ENCODE assay signal across 8 cellular contexts in genomic region chr7:142739927-142740492, GRCh38. TPM values are rescaled to one million over a fixed set of nuclear protein-coding genes. Genes with fewer than 3 reads are reported as not detected.
DNase-seq lines count a peak whose midpoint lies in the region; ATAC-seq and TF ChIP-seq lines count a peak whose summit lies in the region.

No MANE protein-coding gene starts in this region.

- no TSS peak for BruUV-seq in PC-9 (replicated peaks; lab: Mats Ljungman, UMichigan)

- no peaks in the 10 kb centered on the region for H3K36me3 ChIP-seq in PC-9 (ENCODE audit: low read depth)

- H3K9me3 ChIP-seq in PC-9 (ENCODE audit: insufficient read depth, low read depth), result no peaks in the 10 kb centered on the region

- no peak overlapping the region for H2AFZ ChIP-seq in PC-9

- no peaks in the 10 kb centered on the region for H3K79me2 ChIP-seq in PC-9 (ENCODE audit: low read depth)

- no peaks in the 10 kb centered on the region for H3K4me1 ChIP-seq in PC-9 (replicated peaks; ENCODE audit: insufficient read depth)

- no peak for TF ChIP-seq CTCF in PC-9 (conservative IDR thresholded peaks at IDR 0.05)

- in situ Hi-C loops in G401 (cut with HindIII; ENCODE audit: low sequenced_read_pairs), result no loop called here

- no peaks in the 10 kb centered on the region for H3K9me2 ChIP-seq in PC-9 (ENCODE audit: insufficient read depth)

- no peak overlapping the region for H3K27ac ChIP-seq in PC-9

- no peak overlapping the region for H3K4me3 ChIP-seq in PC-9

- CTCF ChIA-PET in PC-9 (lab: Charles Lee), result no interaction called here

- no peaks in the 10 kb centered on the region for H3F3A ChIP-seq in PC-9 (ENCODE audit: insufficient read depth, low read depth)

- POLR2A ChIA-PET in PC-9 (lab: Charles Lee; ENCODE audit: unreplicated experiment), result interaction anchor here (0.6 kb wide), 1 partner anchor 68 kb away, joined by 4 read pairs; no protein-coding TSS in a partner anchor

- H3K4me2 ChIP-seq in PC-9, result no peak overlapping the region

- ATAC-seq in GM19351 (IDR thresholded peaks at IDR 0.05; ENCODE audit: unreplicated experiment) (peak; percentile 97), HG03103 (IDR thresholded peaks at IDR 0.05; ENCODE audit: low read depth, unreplicated experiment) (peak; percentile 92)
- ATAC-seq in activated naive CD4-positive, alpha-beta T cell treated with anti-CD3 and anti-CD28 coated beads, Interleukin-2, amount 50 U/mL, for 72 hours, result peak; percentile 49 to 58

- DNase-seq in G401 (ENCODE audit: low spot score), result peak; percentile 48
- DNase-seq in activated naive CD4-positive, alpha-beta T cell treated with anti-CD3 and anti-CD28 coated beads, Interleukin-2, amount 50 U/mL, for 72 hours (ENCODE audit: low spot score in 2 of 2), result no peak
- DNase-seq in DMS 273 (lab: John Stamatoyannopoulos, UW; ENCODE audit: unreplicated experiment), result no peak
- no peak for DNase-seq in PC-9
- no peak for DNase-seq in AG20443 (ENCODE audit: low spot score)
- no peak for DNase-seq in mesenteric fat pad (ENCODE audit: low spot score)

- peak overlapping the region in 1 of 2 donors; percentile 78 for H3K27ac Mint-ChIP-seq in activated naive CD4-positive, alpha-beta T cell treated with anti-CD3 and anti-CD28 coated beads, Interleukin-2, amount 50 U/mL, for 72 hours

- H3K9me3 Mint-ChIP-seq in activated naive CD4-positive, alpha-beta T cell treated with anti-CD3 and anti-CD28 coated beads, Interleukin-2, amount 50 U/mL, for 72 hours, result no peaks in the 10 kb centered on the region

- H3K27me3 ChIP-seq in PC-9 (ENCODE audit: insufficient read depth, low read depth), result no peaks in the 10 kb centered on the region

- intact Hi-C loops in PC-9 (cut with micrococcal nuclease; ENCODE audit: unreplicated experiment), result no loop called here

- no peaks in the 10 kb centered on the region for H3K36me3 Mint-ChIP-seq in activated naive CD4-positive, alpha-beta T cell treated with anti-CD3 and anti-CD28 coated beads, Interleukin-2, amount 50 U/mL, for 72 hours

- H4K20me1 ChIP-seq in PC-9 (ENCODE audit: insufficient read depth), result no peaks in the 10 kb centered on the region

RNA-seq across cellular contexts. Expression of gene PRSS1, which starts 9.3 kb away (rescaled TPM):
- not detected in 2 replicates for total RNA-seq in G401 (2014; rRNA removed; shearing (Covaris generic))
- total RNA-seq in activated naive CD4-positive, alpha-beta T cell treated with anti-CD3 and anti-CD28 coated beads, Interleukin-2, amount 50 U/mL, for 72 hours, result not detected
- total RNA-seq in PC-9 (2021) (0.94 TPM in 1 of 2 replicates, not detected in the other), mesenteric fat pad (5.0 TPM)

RNA-seq across cellular contexts. Expression of gene PRSS2, which starts 30.8 kb away (rescaled TPM):
- not detected in 2 replicates for total RNA-seq in G401 (2014; rRNA removed; shearing (Covaris generic))
- total RNA-seq in activated naive CD4-positive, alpha-beta T cell treated with anti-CD3 and anti-CD28 coated beads, Interleukin-2, amount 50 U/mL, for 72 hours, result under 1 TPM in 1 of 2 donors, not detected in 1; 0.82 TPM
- total RNA-seq in PC-9 (2021) (not detected in 2 replicates), mesenteric fat pad (9.3 TPM)
